Comparison of ENCODE assay signal across 8 cellular contexts in the genomic region with DNA sequence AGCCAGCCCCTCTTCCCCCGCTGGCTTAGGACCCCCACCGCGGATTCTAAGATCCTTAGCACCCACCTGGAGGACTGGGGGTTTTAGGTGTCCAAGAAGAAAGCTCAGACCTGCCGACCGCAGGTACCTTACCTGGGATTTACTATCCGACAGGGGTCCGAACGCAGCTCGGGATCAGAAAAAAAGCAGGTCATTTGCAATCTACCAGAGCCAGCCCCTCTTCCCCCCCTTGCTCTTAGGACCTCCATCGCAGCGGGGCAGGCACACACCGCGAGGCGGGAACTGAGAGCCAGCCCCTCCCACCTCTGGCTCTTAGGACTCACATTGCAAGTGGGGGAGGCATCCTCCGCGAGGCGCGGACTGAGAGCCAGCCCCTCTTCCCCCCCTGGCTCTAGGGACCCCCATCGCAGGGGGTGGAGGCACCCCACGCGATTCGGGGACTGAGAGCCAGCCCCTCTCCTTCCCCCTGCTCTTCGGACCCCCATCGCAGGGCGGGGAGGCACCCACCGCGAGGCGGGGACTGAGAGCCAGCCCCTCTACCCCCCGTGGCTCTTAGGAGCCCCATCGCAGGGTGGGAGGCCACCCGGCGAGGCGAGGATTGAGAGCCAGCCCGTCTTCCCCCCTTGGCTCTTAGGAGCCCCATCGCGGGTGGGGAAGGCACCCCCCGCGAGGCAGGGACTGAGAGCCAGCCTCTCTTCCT. TPM values are rescaled to one million over a fixed set of nuclear protein-coding genes. Genes with fewer than 3 reads are reported as not detected.
DNase-seq lines count a peak whose midpoint lies in the region; ATAC-seq and TF ChIP-seq lines count a peak whose summit lies in the region.

No MANE protein-coding gene starts in this region.

- intact Hi-C loops in left cardiac atrium (cut with DNase I): no loop called here

- peak overlapping the region; percentile 66 for H3K4me3 Mint-ChIP-seq in WTC11

- no peak for TF ChIP-seq CTCF in WTC11 (IDR thresholded peaks at IDR 0.05)

- peak overlapping the region; percentile 43 for H3K4me3 ChIP-seq in skeletal muscle cell (ENCODE audit: low read depth, low read length)

- CTCF ChIA-PET in WTC11 (lab: Charles Lee): interaction anchor here (0.7 kb wide), 1 partner anchor 153 kb away, joined by 3 read pairs; no protein-coding TSS in a partner anchor

- peak; percentile 42 for DNase-seq in activated gamma-delta T cell treated with Interleukin-2 at 50 U/mL for 16 hours
- DNase-seq in activated gamma-delta T cell (lab: John Stamatoyannopoulos, UW): no peak
- DNase-seq in NCI-H1105 (lab: John Stamatoyannopoulos, UW): peak; percentile 91
- DNase-seq in WTC11 (ENCODE audit: low spot score): peak; percentile 72
- DNase-seq in left cardiac atrium: peak; percentile 32
- no peak for DNase-seq in skeletal muscle cell (ENCODE audit: low read depth)

- no peak overlapping the region for H3K27ac Mint-ChIP-seq in WTC11

- H3K4me1 Mint-ChIP-seq in WTC11: peaks cover 10% of the 10 kb centered on the region

- POLR2A ChIA-PET in WTC11 (lab: Charles Lee): no interaction called here

- no peaks in the 10 kb centered on the region for H3K36me3 Mint-ChIP-seq in WTC11

- peaks cover 48% of the 10 kb centered on the region for H3K27me3 Mint-ChIP-seq in WTC11 (ENCODE audit: low read depth)

- ATAC-seq in WTC11 (peak; percentile 85), left cardiac atrium (peak; percentile 62 to 91), HG03025 (IDR thresholded peaks at IDR 0.05; ENCODE audit: low FRiP score, unreplicated experiment) (no peak), GM19324 (IDR thresholded peaks at IDR 0.05; ENCODE audit: low FRiP score, unreplicated experiment) (no peak)

- H3K9me3 Mint-ChIP-seq in WTC11: no peaks in the 10 kb centered on the region

TF ChIP-seq in WTC11, 78 proteins besides CTCF, POLR2A, EP300 and RAD21 (continues in another document):
- TF ChIP-seq CBFB (CRISPR knock-in tag; IDR thresholded peaks at IDR 0.05; ENCODE audit: low read depth) (no peak), IRF2 (CRISPR knock-in tag; IDR thresholded peaks at IDR 0.05; ENCODE audit: borderline replicate concordance, low read depth) (no peak), CREM (CRISPR knock-in tag; IDR thresholded peaks at IDR 0.05) (no peak), ZNF671 (CRISPR knock-in tag; IDR thresholded peaks at IDR 0.05) (no peak), ZNF423 (CRISPR knock-in tag; IDR thresholded peaks at IDR 0.05) (0 out of 2 replicates have a peak, but pooled peaks have one; percentile 28), SP1 (CRISPR knock-in tag; conservative IDR thresholded peaks at IDR 0.05) (peak; percentile 36; the same call in 1 of the 2 replicates)
- TF ChIP-seq, protein P1, sequence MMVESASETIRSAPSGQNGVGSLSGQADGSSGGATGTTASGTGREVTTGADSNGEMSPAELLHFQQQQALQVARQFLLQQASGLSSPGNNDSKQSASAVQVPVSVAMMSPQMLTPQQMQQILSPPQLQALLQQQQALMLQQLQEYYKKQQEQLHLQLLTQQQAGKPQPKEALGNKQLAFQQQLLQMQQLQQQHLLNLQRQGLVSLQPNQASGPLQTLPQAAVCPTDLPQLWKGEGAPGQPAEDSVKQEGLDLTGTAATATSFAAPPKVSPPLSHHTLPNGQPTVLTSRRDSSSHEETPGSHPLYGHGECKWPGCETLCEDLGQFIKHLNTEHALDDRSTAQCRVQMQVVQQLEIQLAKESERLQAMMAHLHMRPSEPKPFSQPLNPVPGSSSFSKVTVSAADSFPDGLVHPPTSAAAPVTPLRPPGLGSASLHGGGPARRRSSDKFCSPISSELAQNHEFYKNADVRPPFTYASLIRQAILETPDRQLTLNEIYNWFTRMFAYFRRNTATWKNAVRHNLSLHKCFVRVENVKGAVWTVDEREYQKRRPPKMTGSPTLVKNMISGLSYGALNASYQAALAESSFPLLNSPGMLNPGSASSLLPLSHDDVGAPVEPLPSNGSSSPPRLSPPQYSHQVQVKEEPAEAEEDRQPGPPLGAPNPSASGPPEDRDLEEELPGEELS (CRISPR knock-in tag; IDR thresholded peaks at IDR 0.05): no peak
- TF ChIP-seq, protein P2, sequence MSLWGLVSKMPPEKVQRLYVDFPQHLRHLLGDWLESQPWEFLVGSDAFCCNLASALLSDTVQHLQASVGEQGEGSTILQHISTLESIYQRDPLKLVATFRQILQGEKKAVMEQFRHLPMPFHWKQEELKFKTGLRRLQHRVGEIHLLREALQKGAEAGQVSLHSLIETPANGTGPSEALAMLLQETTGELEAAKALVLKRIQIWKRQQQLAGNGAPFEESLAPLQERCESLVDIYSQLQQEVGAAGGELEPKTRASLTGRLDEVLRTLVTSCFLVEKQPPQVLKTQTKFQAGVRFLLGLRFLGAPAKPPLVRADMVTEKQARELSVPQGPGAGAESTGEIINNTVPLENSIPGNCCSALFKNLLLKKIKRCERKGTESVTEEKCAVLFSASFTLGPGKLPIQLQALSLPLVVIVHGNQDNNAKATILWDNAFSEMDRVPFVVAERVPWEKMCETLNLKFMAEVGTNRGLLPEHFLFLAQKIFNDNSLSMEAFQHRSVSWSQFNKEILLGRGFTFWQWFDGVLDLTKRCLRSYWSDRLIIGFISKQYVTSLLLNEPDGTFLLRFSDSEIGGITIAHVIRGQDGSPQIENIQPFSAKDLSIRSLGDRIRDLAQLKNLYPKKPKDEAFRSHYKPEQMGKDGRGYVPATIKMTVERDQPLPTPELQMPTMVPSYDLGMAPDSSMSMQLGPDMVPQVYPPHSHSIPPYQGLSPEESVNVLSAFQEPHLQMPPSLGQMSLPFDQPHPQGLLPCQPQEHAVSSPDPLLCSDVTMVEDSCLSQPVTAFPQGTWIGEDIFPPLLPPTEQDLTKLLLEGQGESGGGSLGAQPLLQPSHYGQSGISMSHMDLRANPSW (CRISPR knock-in tag; conservative IDR thresholded peaks at IDR 0.05; ENCODE audit: low read depth): no peak
- TF ChIP-seq, protein P3, sequence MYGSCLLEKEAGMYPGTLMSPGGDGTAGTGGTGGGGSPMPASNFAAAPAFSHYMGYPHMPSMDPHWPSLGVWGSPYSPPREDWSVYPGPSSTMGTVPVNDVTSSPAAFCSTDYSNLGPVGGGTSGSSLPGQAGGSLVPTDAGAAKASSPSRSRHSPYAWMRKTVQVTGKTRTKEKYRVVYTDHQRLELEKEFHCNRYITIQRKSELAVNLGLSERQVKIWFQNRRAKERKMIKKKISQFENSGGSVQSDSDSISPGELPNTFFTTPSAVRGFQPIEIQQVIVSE (CRISPR knock-in tag; IDR thresholded peaks at IDR 0.05; ENCODE audit: borderline replicate concordance): no peak
- TF ChIP-seq, protein P4, sequence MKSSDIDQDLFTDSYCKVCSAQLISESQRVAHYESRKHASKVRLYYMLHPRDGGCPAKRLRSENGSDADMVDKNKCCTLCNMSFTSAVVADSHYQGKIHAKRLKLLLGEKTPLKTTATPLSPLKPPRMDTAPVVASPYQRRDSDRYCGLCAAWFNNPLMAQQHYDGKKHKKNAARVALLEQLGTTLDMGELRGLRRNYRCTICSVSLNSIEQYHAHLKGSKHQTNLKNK (CRISPR knock-in tag; IDR thresholded peaks at IDR 0.05): no peak
- TF ChIP-seq, protein P5, sequence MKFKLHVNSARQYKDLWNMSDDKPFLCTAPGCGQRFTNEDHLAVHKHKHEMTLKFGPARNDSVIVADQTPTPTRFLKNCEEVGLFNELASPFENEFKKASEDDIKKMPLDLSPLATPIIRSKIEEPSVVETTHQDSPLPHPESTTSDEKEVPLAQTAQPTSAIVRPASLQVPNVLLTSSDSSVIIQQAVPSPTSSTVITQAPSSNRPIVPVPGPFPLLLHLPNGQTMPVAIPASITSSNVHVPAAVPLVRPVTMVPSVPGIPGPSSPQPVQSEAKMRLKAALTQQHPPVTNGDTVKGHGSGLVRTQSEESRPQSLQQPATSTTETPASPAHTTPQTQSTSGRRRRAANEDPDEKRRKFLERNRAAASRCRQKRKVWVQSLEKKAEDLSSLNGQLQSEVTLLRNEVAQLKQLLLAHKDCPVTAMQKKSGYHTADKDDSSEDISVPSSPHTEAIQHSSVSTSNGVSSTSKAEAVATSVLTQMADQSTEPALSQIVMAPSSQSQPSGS (CRISPR knock-in tag; IDR thresholded peaks at IDR 0.05; ENCODE audit: borderline replicate concordance, low read depth): no peak
- TF ChIP-seq, protein P6, sequence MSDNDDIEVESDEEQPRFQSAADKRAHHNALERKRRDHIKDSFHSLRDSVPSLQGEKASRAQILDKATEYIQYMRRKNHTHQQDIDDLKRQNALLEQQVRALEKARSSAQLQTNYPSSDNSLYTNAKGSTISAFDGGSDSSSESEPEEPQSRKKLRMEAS (CRISPR knock-in tag; IDR thresholded peaks at IDR 0.05): peak; percentile 59; the same call in 1 of the 2 replicates
- TF ChIP-seq, protein P7, sequence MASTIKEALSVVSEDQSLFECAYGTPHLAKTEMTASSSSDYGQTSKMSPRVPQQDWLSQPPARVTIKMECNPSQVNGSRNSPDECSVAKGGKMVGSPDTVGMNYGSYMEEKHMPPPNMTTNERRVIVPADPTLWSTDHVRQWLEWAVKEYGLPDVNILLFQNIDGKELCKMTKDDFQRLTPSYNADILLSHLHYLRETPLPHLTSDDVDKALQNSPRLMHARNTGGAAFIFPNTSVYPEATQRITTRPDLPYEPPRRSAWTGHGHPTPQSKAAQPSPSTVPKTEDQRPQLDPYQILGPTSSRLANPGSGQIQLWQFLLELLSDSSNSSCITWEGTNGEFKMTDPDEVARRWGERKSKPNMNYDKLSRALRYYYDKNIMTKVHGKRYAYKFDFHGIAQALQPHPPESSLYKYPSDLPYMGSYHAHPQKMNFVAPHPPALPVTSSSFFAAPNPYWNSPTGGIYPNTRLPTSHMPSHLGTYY (CRISPR knock-in tag; IDR thresholded peaks at IDR 0.05): no peak
- TF ChIP-seq, protein P8, sequence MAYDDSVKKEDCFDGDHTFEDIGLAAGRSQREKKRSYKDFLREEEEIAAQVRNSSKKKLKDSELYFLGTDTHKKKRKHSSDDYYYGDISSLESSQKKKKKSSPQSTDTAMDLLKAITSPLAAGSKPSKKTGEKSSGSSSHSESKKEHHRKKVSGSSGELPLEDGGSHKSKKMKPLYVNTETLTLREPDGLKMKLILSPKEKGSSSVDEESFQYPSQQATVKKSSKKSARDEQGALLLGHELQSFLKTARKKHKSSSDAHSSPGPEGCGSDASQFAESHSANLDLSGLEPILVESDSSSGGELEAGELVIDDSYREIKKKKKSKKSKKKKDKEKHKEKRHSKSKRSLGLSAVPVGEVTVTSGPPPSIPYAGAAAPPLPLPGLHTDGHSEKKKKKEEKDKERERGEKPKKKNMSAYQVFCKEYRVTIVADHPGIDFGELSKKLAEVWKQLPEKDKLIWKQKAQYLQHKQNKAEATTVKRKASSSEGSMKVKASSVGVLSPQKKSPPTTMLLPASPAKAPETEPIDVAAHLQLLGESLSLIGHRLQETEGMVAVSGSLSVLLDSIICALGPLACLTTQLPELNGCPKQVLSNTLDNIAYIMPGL (CRISPR knock-in tag; IDR thresholded peaks at IDR 0.05): no peak

RNA-seq across cellular contexts. Expression of a gene that starts 45.3 kb away (rescaled TPM):
- 179 to 219 TPM (median 186 TPM) in 3 replicates for total RNA-seq in WTC11 (2021)
- 10 to 100 TPM in 1 of 2 donors, 1 to 10 TPM in 1; 6.9 to 18.2 TPM for total RNA-seq in left cardiac atrium

Comparison
In these comparisons a context has a peak if more than half of its experiments do, and no peak if none do; other contexts are left out.
1. DNase-seq: peak in activated gamma-delta T cell treated with Interleukin-2 at 50 U/mL for 16 hours (single experiment), NCI-H1105 (single experiment), WTC11 (single experiment) and left cardiac atrium (single experiment); none in activated gamma-delta T cell (single experiment) and skeletal muscle cell (single experiment).
2. ATAC-seq: peak in WTC11 (single experiment) and left cardiac atrium (2 of 2); none in HG03025 (single experiment) and GM19324 (single experiment).